In genomic region chr15:56243774-56244236, GRCh38 we compare ENCODE assay signal across 7 cellular contexts. TPM values are rescaled to one million over a fixed set of nuclear protein-coding genes. Genes with fewer than 3 reads are reported as not detected.
DNase-seq lines count a peak whose midpoint lies in the region; ATAC-seq and TF ChIP-seq lines count a peak whose summit lies in the region.

TSS of gene RFX7 (minus strand) at chr15:56243879. CDS start at chr15:56243285, 594 bp downstream.

- TF ChIP-seq POLR2A in GM18505 (IDR thresholded peaks at IDR 0.05; ENCODE audit: borderline replicate concordance, extremely low read depth, insufficient read depth, insufficient read length), result no peak

- ATAC-seq in GM18505 (IDR thresholded peaks at IDR 0.05; ENCODE audit: unreplicated experiment) (peak; percentile 57), HG02840 (IDR thresholded peaks at IDR 0.05; ENCODE audit: low FRiP score, unreplicated experiment) (peak; percentile 51), left colon (peak; percentile 74)

- peak; percentile 78 for DNase-seq in NCI-H2171 treated with DMSO at 0.1 percent for 48 hours (lab: John Stamatoyannopoulos, UW)
- peak; percentile 58 to 62 for DNase-seq in activated CD4-positive, alpha-beta T cell treated with anti-CD3 and anti-CD28 coated beads for 24 hours (ENCODE audit: low read depth in 2 of 2)
- peak; percentile 67 to 83 for DNase-seq in left colon
- peak in 3 of 4 experiments; percentile 56 to 67 (median 66) for DNase-seq in stimulated activated CD4-positive, alpha-beta T cell treated with anti-CD3 and anti-CD28 coated beads, Interleukin-1b, Interleukin-23, amount 100 ng/mL, for 24 hours (ENCODE audit: low read depth in 4 of 4, low spot score in 1 of 4)

- H3K27ac ChIP-seq in cingulate gyrus (ENCODE audit: low read depth, low read length), result peak within 1 kb of the TSS; percentile 82

- intact Hi-C loops in left colon (cut with DNase I, micrococcal nuclease), result loop anchor here in 1 of 2 donors (10.0 kb wide), 1 partner anchor 181 kb away; no protein-coding TSS in a partner anchor

RNA-seq across cellular contexts. Expression of gene RFX7, which starts in this region (rescaled TPM):
- total RNA-seq in left colon, result 10 to 100 TPM; 11.8 to 14.4 TPM

Comparison
In these comparisons a context has a peak if more than half of its experiments do, and no peak if none do; other contexts are left out.
1. Peak in every context shown above with its lines: DNase-seq, ATAC-seq and H3K27ac ChIP-seq.